ENCODE assay signal across 24 cellular contexts in genomic region chr19:38933544-38933943, GRCh38. TPM values are rescaled to one million over a fixed set of nuclear protein-coding genes. Genes with fewer than 3 reads are reported as not detected.
"Had no signal": no experiment of that assay in that cellular context is flagged by ENCODE, and none has a peak within 500 bp of the region (broad histone marks: within the 10 kb centered on the region; RNA-seq: fewer than 3 reads in every experiment).

No MANE protein-coding gene starts in this region.

- H3K36me3 ChIP-seq: colonic mucosa had no signal

- FAIRE-seq: keratinocyte, pancreas had no signal

- H3K27me3 Mint-ChIP-seq: activated CD4-positive, alpha-beta T cell treated with anti-CD3 and anti-CD28 coated beads for 36 hours; activated CD8-positive, alpha-beta memory T cell treated with anti-CD3 and anti-CD28 coated beads, Interleukin-2, amount 10 ng/mL, durations not matched to agents 7 days and 5 days; stimulated activated memory B cell treated with anti-CD40 and anti-IgM and Interleukin-4, amounts not matched to agents 10 μg/mL and 1 μg/mL and 100 μg/mL, for 72 hours had no signal

- H2AFZ ChIP-seq: hepatocyte had no signal

- H3K4me3 ChIP-seq: body of pancreas, colonic mucosa, gastrocnemius medialis, hepatocyte, pancreas, psoas muscle, smooth muscle cell, suprapubic skin, tibial artery had no signal

- H3K9me3 Mint-ChIP-seq: T-helper 2 cell treated with Interferon-gamma antibody and Interleukin-4, amounts not matched to agents 5 μg/mL and 100 μg/mL, for 36 hours had no signal

- H3K27me3 ChIP-seq: body of pancreas, colonic mucosa, gastrocnemius medialis, hepatocyte, pancreas, suprapubic skin, tibial artery had no signal

- H3K9me3 ChIP-seq: body of pancreas, colonic mucosa, gastrocnemius medialis, pancreas, psoas muscle, suprapubic skin, tibial artery had no signal

- DNase-seq: activated effector memory CD4-positive, alpha-beta T cell treated with anti-CD3 and anti-CD28 coated beads, Interleukin-2, amount 50 U/mL, for 16 hours; activated naive CD4-positive, alpha-beta T cell treated with anti-CD3 and anti-CD28 coated beads for 36 hours; aorta; cerebellar nuclear complex; colonic mucosa; gastrocnemius medialis; glutamatergic neuron; left colon; mammary epithelial cell; stimulated activated CD4-positive, alpha-beta T cell treated with anti-CD3 and anti-CD28 coated beads, Interleukin-1b, Interleukin-23, amount 100 ng/mL, for 48 hours; tibial artery had no signal

- ATAC-seq: activated CD4-positive, alpha-beta T cell treated with anti-CD3 and anti-CD28 coated beads for 36 hours; activated CD8-positive, alpha-beta memory T cell treated with anti-CD3 and anti-CD28 coated beads, Interleukin-2, amount 10 ng/mL, durations not matched to agents 7 days and 5 days; activated CD8-positive, alpha-beta T cell treated with anti-CD3 and anti-CD28 coated beads, Interleukin-2, amount 10 ng/mL, durations not matched to agents 7 days and 5 days; body of pancreas; gastrocnemius medialis; left colon; pancreas; psoas muscle; stimulated activated memory B cell treated with anti-CD40 and anti-IgM and Interleukin-4, amounts not matched to agents 10 μg/mL and 1 μg/mL and 100 μg/mL, for 72 hours had no signal

- H3K27ac ChIP-seq: colonic mucosa, gastrocnemius medialis, hepatocyte, psoas muscle, suprapubic skin, tibial artery had no signal

- H3K27ac Mint-ChIP-seq: activated CD8-positive, alpha-beta memory T cell treated with anti-CD3 and anti-CD28 coated beads, Interleukin-2, amount 10 ng/mL, durations not matched to agents 7 days and 5 days; activated naive CD4-positive, alpha-beta T cell treated with anti-CD3 and anti-CD28 coated beads for 36 hours; stimulated activated memory B cell treated with anti-CD40 and anti-IgM and Interleukin-4, amounts not matched to agents 10 μg/mL and 1 μg/mL and 100 μg/mL, for 72 hours; T-helper 2 cell treated with Interferon-gamma antibody and Interleukin-4, amounts not matched to agents 5 μg/mL and 100 μg/mL, for 36 hours had no signal

- H3K4me2 ChIP-seq: hepatocyte, smooth muscle cell had no signal

RNA-seq across cellular contexts. Expression of gene CCER2, which starts 21.6 kb away (rescaled TPM):
- total RNA-seq: aorta, body of pancreas, colonic mucosa, dermis microvascular lymphatic vessel endothelial cell, hepatocyte, smooth muscle cell had no signal
- polyA plus RNA-seq: smooth muscle cell had no signal
